In genomic region chr7:135644729-135645128, GRCh38 we compare ENCODE assay signal across 2 cellular contexts.
TF ChIP-seq lines count a peak whose summit lies in the region.

No MANE protein-coding gene starts in this region.

TF ChIP-seq in SK-N-SH, 30 proteins besides CTCF, POLR2A, EP300 and RAD21 (continued from another document):
- no peak for TF ChIP-seq REST (IDR thresholded peaks at IDR 0.05; ENCODE audit: low read depth, low read length)
- no peak for TF ChIP-seq RXRA (IDR thresholded peaks at IDR 0.05; ENCODE audit: borderline replicate concordance, low read depth)
- no peak for TF ChIP-seq NFIC (IDR thresholded peaks at IDR 0.05; ENCODE audit: borderline replicate concordance)
- no peak for TF ChIP-seq PBX3 (IDR thresholded peaks at IDR 0.05)
- TF ChIP-seq GABPA (IDR thresholded peaks at IDR 0.05; ENCODE audit: low read depth): no peak
- no peak for TF ChIP-seq FOSL2 (IDR thresholded peaks at IDR 0.05; ENCODE audit: borderline replicate concordance, low read depth)
- TF ChIP-seq MXI1 (IDR thresholded peaks at IDR 0.05; ENCODE audit: low read depth, low read length): no peak
- TF ChIP-seq IRF3 (IDR thresholded peaks at IDR 0.05; ENCODE audit: low read depth, low read length): no peak

TF ChIP-seq in SK-N-SH treated with all-trans-retinoic acid at 6 μM for 48 hours, 23 proteins besides CTCF, POLR2A, EP300 and RAD21 (continued from another document):
- TF ChIP-seq TSHZ2 (CRISPR knock-in tag; IDR thresholded peaks at IDR 0.05) (no peak), CREB5 (CRISPR knock-in tag; IDR thresholded peaks at IDR 0.05; ENCODE audit: low read depth) (no peak), CSRNP3 (CRISPR knock-in tag; IDR thresholded peaks at IDR 0.05) (no peak), ISL1 (CRISPR knock-in tag; IDR thresholded peaks at IDR 0.05) (no peak), ZFP3 (CRISPR knock-in tag; IDR thresholded peaks at IDR 0.05) (no peak), ZNF8 (CRISPR knock-in tag; IDR thresholded peaks at IDR 0.05) (no peak)
TF ChIP-seq in SK-N-SH treated with all-trans-retinoic acid at 6 μM for 48 hours: peak in this region for 0.
